In genomic region chr2:165203689-165204559, GRCh38 we compare ENCODE assay signal across 8 cellular contexts. TPM values are rescaled to one million over a fixed set of nuclear protein-coding genes. Genes with fewer than 3 reads are reported as not detected.
DNase-seq lines count a peak whose midpoint lies in the region; ATAC-seq and TF ChIP-seq lines count a peak whose summit lies in the region.

Gene SCN3A, minus strand, starts transcription at chr2:165204050. Its CDS starts 27,656 bp downstream, at chr2:165176394.

- no peaks in the 10 kb centered on the region for H3K9me2 ChIP-seq in GM23338 (ENCODE audit: insufficient read depth)
- no peaks in the 10 kb centered on the region for H3K9me2 ChIP-seq in neural cell (ENCODE audit: insufficient read depth, low read length)

- DNase-seq in activated naive CD8-positive, alpha-beta T cell treated with anti-CD3 and anti-CD28 coated beads for 36 hours, result no peak
- DNase-seq in GM23338 (ENCODE audit: low spot score) (peak; percentile 85), LoVo (ENCODE audit: low spot score) (peak; percentile 50), RKO (ENCODE audit: low spot score) (peak; percentile 58), erythroblast (lab: John Stamatoyannopoulos, UW) (peak; percentile 29 to 56), ovary (no peak)

- no peaks in the 10 kb centered on the region for H3K27me3 ChIP-seq in GM23338 (ENCODE audit: insufficient read depth)
- no peaks in the 10 kb centered on the region for H3K27me3 ChIP-seq in neural cell (ENCODE audit: insufficient read depth, low read depth, low read length)
- no peaks in the 10 kb centered on the region for H3K27me3 ChIP-seq in ovary

- H4K20me1 ChIP-seq in GM23338 (replicated peaks; ENCODE audit: insufficient read depth) (no peaks in the 10 kb centered on the region), neural cell (ENCODE audit: insufficient read depth) (no peaks in the 10 kb centered on the region)

- peaks cover 4% of the 10 kb centered on the region for H3K27me3 Mint-ChIP-seq in activated naive CD8-positive, alpha-beta T cell
- H3K27me3 Mint-ChIP-seq in activated naive CD8-positive, alpha-beta T cell treated with anti-CD3 and anti-CD28 coated beads for 36 hours, result peaks cover 4% of the 10 kb centered on the region
- no peaks in the 10 kb centered on the region for H3K27me3 Mint-ChIP-seq in GM23338 (ENCODE audit: insufficient read depth, low read depth, poor library complexity)

- H3K9ac ChIP-seq in neural cell (ENCODE audit: low read length), result peak within 1 kb of the TSS; percentile 83

- no peaks in the 10 kb centered on the region for H3K36me3 ChIP-seq in GM23338 (ENCODE audit: insufficient read depth)
- H3K36me3 ChIP-seq in neural cell (ENCODE audit: insufficient read depth, low read length), result no peaks in the 10 kb centered on the region
- H3K36me3 ChIP-seq in ovary, result no peaks in the 10 kb centered on the region

- no peaks in the 10 kb centered on the region for H3K36me3 Mint-ChIP-seq in activated naive CD8-positive, alpha-beta T cell
- no peaks in the 10 kb centered on the region for H3K36me3 Mint-ChIP-seq in activated naive CD8-positive, alpha-beta T cell treated with anti-CD3 and anti-CD28 coated beads for 36 hours
- H3K36me3 Mint-ChIP-seq in GM23338 (ENCODE audit: low read depth), result no peaks in the 10 kb centered on the region

- no peaks in the 10 kb centered on the region for H3K4me1 ChIP-seq in GM23338 (ENCODE audit: insufficient read depth)
- H3K4me1 ChIP-seq in ovary (ENCODE audit: insufficient read depth), result no peaks in the 10 kb centered on the region

- peak; percentile 81 for TF ChIP-seq RAD21 in neural cell (conservative IDR thresholded peaks at IDR 0.05)

- TF ChIP-seq CTCF in GM23338 (conservative IDR thresholded peaks at IDR 0.05; ENCODE audit: low read depth in 2 of 2) (peak; percentile 85 to 93), neural cell (IDR thresholded peaks at IDR 0.05; ENCODE audit: poor library complexity, severe bottlenecking) (peak; percentile 93), ovary (IDR thresholded peaks at IDR 0.05) (no peak)

- ATAC-seq in GM23338, result peak; percentile 82

- peak within 1 kb of the TSS; percentile 46 for H3K4me3 Mint-ChIP-seq in activated naive CD8-positive, alpha-beta T cell
- no peak within 1 kb of the TSS for H3K4me3 Mint-ChIP-seq in activated naive CD8-positive, alpha-beta T cell treated with anti-CD3 and anti-CD28 coated beads for 36 hours
- H3K4me3 Mint-ChIP-seq in GM23338, result no peak within 1 kb of the TSS

- H3K4me3 ChIP-seq in GM23338 (no peak within 1 kb of the TSS), neural cell (ENCODE audit: low read length) (peak within 1 kb of the TSS; percentile 72), ovary (no peak within 1 kb of the TSS)

- no peaks in the 10 kb centered on the region for H3F3A ChIP-seq in GM23338 (replicated peaks; ENCODE audit: low read depth)
- H3F3A ChIP-seq in neural cell (ENCODE audit: insufficient read depth, low read length, poor library complexity, severe bottlenecking), result no peaks in the 10 kb centered on the region

- peaks cover 3% of the 10 kb centered on the region for H3K4me1 Mint-ChIP-seq in activated naive CD8-positive, alpha-beta T cell (ENCODE audit: low read depth)
- H3K4me1 Mint-ChIP-seq in activated naive CD8-positive, alpha-beta T cell treated with anti-CD3 and anti-CD28 coated beads for 36 hours, result peaks cover 2% of the 10 kb centered on the region
- H3K4me1 Mint-ChIP-seq in GM23338, result peaks cover 8% of the 10 kb centered on the region

- H3K27ac ChIP-seq in GM23338 (ENCODE audit: low read depth) (no peak within 1 kb of the TSS), neural cell (ENCODE audit: low read length) (peak within 1 kb of the TSS; percentile 81), ovary (no peak within 1 kb of the TSS)

- no peak for TF ChIP-seq POLR2A in erythroblast (IDR thresholded peaks at IDR 0.05; ENCODE audit: low read length)
- no peak for TF ChIP-seq POLR2A in ovary (IDR thresholded peaks at IDR 0.05)

- intact Hi-C loops in ovary (cut with DNase I), result loop anchor here in 1 of 4 donors (10.0 kb wide), 1 partner anchor 209 kb away; no protein-coding TSS in a partner anchor

- H2AFZ ChIP-seq in GM23338 (no peak within 1 kb of the TSS), neural cell (ENCODE audit: low read depth, low read length) (peak within 1 kb of the TSS; percentile 74)

- no peaks in the 10 kb centered on the region for H3K79me2 ChIP-seq in GM23338 (replicated peaks; ENCODE audit: insufficient read depth)
- H3K79me2 ChIP-seq in neural cell (replicated peaks; ENCODE audit: insufficient read depth, low read length), result peaks cover 46% of the 10 kb centered on the region

- H3K4me2 ChIP-seq in GM23338, result 0 out of 2 replicates have a peak within 1 kb of the TSS, but pooled peaks have one; percentile 21
- peak within 1 kb of the TSS; percentile 92 for H3K4me2 ChIP-seq in neural cell (ENCODE audit: low read length)

- no peaks in the 10 kb centered on the region for H3K9me3 ChIP-seq in neural cell (ENCODE audit: low read length)
- H3K9me3 ChIP-seq in ovary, result no peaks in the 10 kb centered on the region

- H3K27ac Mint-ChIP-seq in activated naive CD8-positive, alpha-beta T cell, result no peak within 1 kb of the TSS
- no peak within 1 kb of the TSS for H3K27ac Mint-ChIP-seq in activated naive CD8-positive, alpha-beta T cell treated with anti-CD3 and anti-CD28 coated beads for 36 hours
- no peak within 1 kb of the TSS for H3K27ac Mint-ChIP-seq in GM23338

- TF ChIP-seq EP300 in neural cell (conservative IDR thresholded peaks at IDR 0.05; ENCODE audit: poor library complexity, severe bottlenecking) (peak; percentile 29), ovary (IDR thresholded peaks at IDR 0.05) (no peak)

- H3K9me3 Mint-ChIP-seq in activated naive CD8-positive, alpha-beta T cell (ENCODE audit: low read depth), result no peaks in the 10 kb centered on the region
- no peaks in the 10 kb centered on the region for H3K9me3 Mint-ChIP-seq in activated naive CD8-positive, alpha-beta T cell treated with anti-CD3 and anti-CD28 coated beads for 36 hours
- H3K9me3 Mint-ChIP-seq in GM23338, result no peaks in the 10 kb centered on the region

- 13 to 20% (median 19%) methylated on average over 8 of the region's 8 CpGs for WGBS in ovary, 3 donors

TF ChIP-seq in GM23338, 12 proteins besides CTCF, POLR2A, EP300 and RAD21 (continues in another document):
- TF ChIP-seq JUNB (IDR thresholded peaks at IDR 0.05; ENCODE audit: unreplicated experiment) (no peak), ZNF331 (CRISPR knock-in tag; IDR thresholded peaks at IDR 0.05; ENCODE audit: low read depth) (no peak), POLR2AphosphoS5 (IDR thresholded peaks at IDR 0.05; ENCODE audit: low read depth) (no peak), NANOG (IDR thresholded peaks at IDR 0.05; ENCODE audit: borderline replicate concordance) (no peak), ZNF114 (CRISPR knock-in tag; IDR thresholded peaks at IDR 0.05) (no peak), STAT1 (IDR thresholded peaks at IDR 0.05; ENCODE audit: unreplicated experiment) (no peak), ETS1 (IDR thresholded peaks at IDR 0.05) (no peak)

TF ChIP-seq in neural cell, 6 proteins besides CTCF, POLR2A, EP300 and RAD21:
- TF ChIP-seq MXI1 (conservative IDR thresholded peaks at IDR 0.05; ENCODE audit: poor library complexity, severe bottlenecking) (peak; percentile 23), SMC3 (conservative IDR thresholded peaks at IDR 0.05; ENCODE audit: poor library complexity) (peak; percentile 83), POLR2AphosphoS5 (IDR thresholded peaks at IDR 0.05) (peak; percentile 68), EZH2 (IDR thresholded peaks at IDR 0.05; ENCODE audit: borderline replicate concordance, insufficient read depth, low read length, poor library complexity, severe bottlenecking) (no peak), REST (IDR thresholded peaks at IDR 0.05; ENCODE audit: borderline replicate concordance) (peak; percentile 72), TAF1 (IDR thresholded peaks at IDR 0.05; ENCODE audit: low read depth) (peak; percentile 69)

RNA-seq across cellular contexts. Expression of gene SCN3A, which starts in this region (rescaled TPM):
- under 1 TPM; 0.06 to 0.16 TPM for total RNA-seq in activated naive CD8-positive, alpha-beta T cell treated with anti-CD3 and anti-CD28 coated beads for 36 hours
- 0.66 TPM in 1 of 2 replicates, not detected in the other for total RNA-seq in GM23338 (2014; rRNA removed; shearing (Covaris generic))
- polyA plus RNA-seq in GM23338 (2016; fragmentation: Nextera tagmentation; extraction: Ambion mirVana) (not detected in 2 replicates), neural cell (153 and 161 TPM in 2 replicates), ovary (1 to 10 TPM in 1 of 2 donors, under 1 TPM in 1; 0.56 to 1.3 TPM)
- polyA minus RNA-seq in neural cell, result 324 and 389 TPM in 2 replicates
- 1 to 10 TPM in 2 of 7 donors, under 1 TPM in 5; 0.20 to 3.4 (median 0.80) TPM for total RNA-seq in ovary

Comparison
In these comparisons a context has a peak if more than half of its experiments do, and no peak if none do; other contexts are left out.
1. RNA of gene SCN3A (polyA plus RNA-seq): 153 to 161 TPM in neural cell; 0.56 to 1.3 TPM in ovary and not detected in GM23338; every median in the first group is over 10 times any median in the second.
2. Peak in DNase-seq, ATAC-seq and H3K4me2 ChIP-seq in GM23338; RNA of the gene not detected or under 1 TPM.
3. DNase-seq: peak in LoVo (single experiment), RKO (single experiment) and erythroblast (2 of 2); none in activated naive CD8-positive, alpha-beta T cell treated with anti-CD3 and anti-CD28 coated beads for 36 hours (single experiment) and ovary (0 of 5).
4. CTCF ChIP-seq: peak in GM23338 (2 of 2) and neural cell (single experiment); none in ovary (0 of 3).